8 cellular contexts compared by ENCODE assay signal in the genomic region with DNA sequence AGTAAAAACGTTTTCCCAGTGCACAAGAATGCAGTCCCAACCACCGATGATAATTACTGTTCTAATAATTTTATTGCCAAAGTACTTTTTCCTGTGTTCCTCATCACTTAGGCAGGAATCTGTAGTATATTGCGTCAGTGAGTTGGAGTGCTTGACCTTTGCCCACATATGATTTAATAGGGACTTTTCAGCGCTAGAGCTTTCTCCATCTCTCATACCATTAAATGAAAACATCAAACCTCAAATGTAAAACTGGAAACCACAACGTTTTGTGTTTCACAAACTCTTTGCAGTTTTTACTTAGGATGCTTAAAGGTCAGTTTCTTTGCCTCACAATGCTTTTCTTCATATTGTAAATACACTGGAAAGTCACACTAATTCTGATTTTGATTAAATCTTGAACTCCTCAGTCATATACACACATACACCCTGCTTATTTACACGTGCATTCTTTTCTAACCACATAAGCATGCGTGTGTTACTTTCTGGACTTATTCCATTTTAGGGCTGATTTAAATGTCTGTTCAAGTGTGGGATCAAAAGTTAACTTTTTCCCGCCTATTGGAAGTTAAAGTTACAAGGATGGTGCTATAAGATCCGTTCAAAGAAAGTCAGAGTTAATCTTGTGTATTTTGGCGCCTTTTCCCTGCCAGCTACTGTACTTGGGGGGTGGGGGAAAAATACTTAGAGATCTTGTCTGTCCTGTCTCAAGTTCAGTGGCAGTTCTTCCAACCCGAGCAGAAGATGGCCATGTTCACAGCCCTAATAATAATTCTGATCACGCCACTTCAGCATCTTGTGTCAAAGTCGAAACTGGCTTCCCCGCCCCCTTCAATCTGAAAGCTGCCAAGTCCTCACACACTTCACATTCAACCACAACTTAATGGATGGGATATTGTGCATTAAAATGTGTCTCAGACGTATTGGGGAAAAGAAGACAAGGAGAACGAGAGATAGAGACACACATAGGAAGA. TPM values are rescaled to one million over a fixed set of nuclear protein-coding genes. Genes with fewer than 3 reads are reported as not detected.
DNase-seq lines count a peak whose midpoint lies in the region; ATAC-seq and TF ChIP-seq lines count a peak whose summit lies in the region.

No MANE protein-coding gene starts in this region.

- no peaks in the 10 kb centered on the region for H3K36me3 ChIP-seq in PC-3 (ENCODE audit: low read depth, low read length)
- H3K36me3 ChIP-seq in endodermal cell (ENCODE audit: control insufficient read depth, insufficient read depth, low read length) = no peaks in the 10 kb centered on the region

- BruUV-seq in PC-3 (replicated peaks; lab: Mats Ljungman, UMichigan) = no TSS peak

- H3K9me3 ChIP-seq in PC-3 (ENCODE audit: low read length) (no peaks in the 10 kb centered on the region), endodermal cell (ENCODE audit: control insufficient read depth, low read length) (no peaks in the 10 kb centered on the region)

- POLR2A ChIA-PET in PC-3 (lab: Charles Lee; ENCODE audit: unreplicated experiment) = interaction anchor here (0.5 kb wide), 1 partner anchor 208 kb away, joined by 3 read pairs; no protein-coding TSS in a partner anchor

- H4K20me1 ChIP-seq in PC-3 (ENCODE audit: low read length) = no peaks in the 10 kb centered on the region

- CTCF ChIA-PET in activated naive CD4-positive, alpha-beta T cell treated with anti-CD3 and anti-CD28 coated beads, Interleukin-2, amount 10 ng/mL, durations not matched to agents 7 days and 5 days (lab: Charles Lee) = no interaction called here
- CTCF ChIA-PET in PC-3 (lab: Charles Lee) = no interaction called here

- H3K27ac Mint-ChIP-seq in activated naive CD4-positive, alpha-beta T cell treated with anti-CD3 and anti-CD28 coated beads, Interleukin-2, amount 10 ng/mL, durations not matched to agents 7 days and 5 days = peak overlapping the region; percentile 12
- H3K27ac Mint-ChIP-seq in endodermal cell = no peak overlapping the region
- H3K27ac Mint-ChIP-seq in natural killer cell = peak overlapping the region in 1 of 2 donors; percentile 29

- 34 to 49% methylated on average over 9 to 16 of the region's 16 CpGs for WGBS in endodermal cell (ENCODE audit: insufficient coverage in 1 of 2, insufficient read length in 1 of 2), 2 experiments

- no peak overlapping the region for H2AFZ ChIP-seq in PC-3 (ENCODE audit: low read length)

- H3K27ac ChIP-seq in PC-3 (ENCODE audit: low read length) = peak overlapping the region; percentile 84
- peak overlapping the region; percentile 37 for H3K27ac ChIP-seq in endodermal cell (ENCODE audit: low read depth, low read length)

- H3K4me3 Mint-ChIP-seq in activated naive CD4-positive, alpha-beta T cell treated with anti-CD3 and anti-CD28 coated beads, Interleukin-2, amount 10 ng/mL, durations not matched to agents 7 days and 5 days = peak overlapping the region; percentile 14
- H3K4me3 Mint-ChIP-seq in endodermal cell (peak overlapping the region; percentile 70), natural killer cell (peak overlapping the region; percentile 88)

- H3K36me3 Mint-ChIP-seq in activated naive CD4-positive, alpha-beta T cell treated with anti-CD3 and anti-CD28 coated beads, Interleukin-2, amount 10 ng/mL, durations not matched to agents 7 days and 5 days = peaks cover 2% of the 10 kb centered on the region
- no peaks in the 10 kb centered on the region for H3K36me3 Mint-ChIP-seq in endodermal cell (ENCODE audit: low read depth)
- no peaks in the 10 kb centered on the region for H3K36me3 Mint-ChIP-seq in natural killer cell

- H3K4me3 ChIP-seq in PC-3 (ENCODE audit: low read length) = peak overlapping the region; percentile 86
- peak overlapping the region; percentile 85 for H3K4me3 ChIP-seq in endodermal cell (ENCODE audit: low read length)

- H3K9me3 Mint-ChIP-seq in activated naive CD4-positive, alpha-beta T cell treated with anti-CD3 and anti-CD28 coated beads, Interleukin-2, amount 10 ng/mL, durations not matched to agents 7 days and 5 days = no peaks in the 10 kb centered on the region
- H3K9me3 Mint-ChIP-seq in endodermal cell (no peaks in the 10 kb centered on the region), natural killer cell (peaks cover 3 to 6% of the 10 kb centered on the region in 2 donors)

- ATAC-seq in PC-3 (peak; percentile 3; the same call in 1 of the 2 replicates), natural killer cell (no peak), esophagus mucosa (no peak)

- H3K9ac ChIP-seq in PC-3 (ENCODE audit: low read length) (peak overlapping the region; percentile 97), endodermal cell (ENCODE audit: extremely low read depth, low read length, poor library complexity, severe bottlenecking) (no peak overlapping the region)

- TF ChIP-seq CTCF in PC-3 (conservative IDR thresholded peaks at IDR 0.05; ENCODE audit: low read depth, low read length) = no peak
- TF ChIP-seq CTCF in endodermal cell (conservative IDR thresholded peaks at IDR 0.05) = no peak
- TF ChIP-seq CTCF in natural killer cell (IDR thresholded peaks at IDR 0.05) = no peak

- peaks cover 56% of the 10 kb centered on the region for H3K4me1 ChIP-seq in PC-3 (ENCODE audit: insufficient read depth, low read length)
- peaks cover 3% of the 10 kb centered on the region for H3K4me1 ChIP-seq in endodermal cell (ENCODE audit: control insufficient read depth, insufficient read depth, low read length)

- H3K27me3 Mint-ChIP-seq in activated naive CD4-positive, alpha-beta T cell treated with anti-CD3 and anti-CD28 coated beads, Interleukin-2, amount 10 ng/mL, durations not matched to agents 7 days and 5 days = peaks cover 62% of the 10 kb centered on the region
- H3K27me3 Mint-ChIP-seq in endodermal cell (ENCODE audit: insufficient read depth) (peaks cover 86% of the 10 kb centered on the region), natural killer cell (ENCODE audit: low read depth in 2 of 2) (peaks cover 26 to 40% of the 10 kb centered on the region in 2 donors)

- H3K27me3 ChIP-seq in PC-3 (ENCODE audit: low read length) = no peaks in the 10 kb centered on the region
- H3K27me3 ChIP-seq in endodermal cell (ENCODE audit: control insufficient read depth, insufficient read depth, low read length, poor library complexity, severe bottlenecking) = peaks cover 76% of the 10 kb centered on the region

- intact Hi-C loops in PC-3 (cut with micrococcal nuclease) = loop anchor here (5.0 to 10.0 kb wide), 3 partner anchors 97 to 966 kb away; no protein-coding TSS in a partner anchor
- intact Hi-C loops in natural killer cell (cut with micrococcal nuclease) = no loop called here

- peaks cover 21% of the 10 kb centered on the region for H3K4me1 Mint-ChIP-seq in activated naive CD4-positive, alpha-beta T cell treated with anti-CD3 and anti-CD28 coated beads, Interleukin-2, amount 10 ng/mL, durations not matched to agents 7 days and 5 days
- H3K4me1 Mint-ChIP-seq in endodermal cell = peaks cover 33% of the 10 kb centered on the region
- peaks cover 22 to 28% of the 10 kb centered on the region in 2 donors for H3K4me1 Mint-ChIP-seq in natural killer cell

- H3K4me2 ChIP-seq in PC-3 (ENCODE audit: low read length) = peak overlapping the region; percentile 98

- DNase-seq in activated naive CD4-positive, alpha-beta T cell treated with anti-CD3 and anti-CD28 coated beads, Interleukin-2, amount 10 ng/mL, durations not matched to agents 7 days and 5 days = no peak
- DNase-seq in activated naive CD4-positive, alpha-beta T cell treated with anti-CD3 and anti-CD28 coated beads, Interleukin-2, amount 50 U/mL, for 16 hours = no peak
- DNase-seq in PC-3 (peak; percentile 83), endodermal cell (no peak), natural killer cell (no peak), NOMO-1 (lab: John Stamatoyannopoulos, UW; ENCODE audit: unreplicated experiment in 2 of 2) (no peak), NCI-H526 (lab: John Stamatoyannopoulos, UW) (no peak)

- H3F3A ChIP-seq in PC-3 (ENCODE audit: low read length, unreplicated experiment) = peaks cover 6% of the 10 kb centered on the region

- no peaks in the 10 kb centered on the region for H3K9me2 ChIP-seq in PC-3 (replicated peaks; ENCODE audit: low read length)

- peaks cover 38% of the 10 kb centered on the region for H3K79me2 ChIP-seq in PC-3 (ENCODE audit: low read length)

RNA-seq across cellular contexts. Expression of gene NFIB, which starts 6.6 kb away (rescaled TPM):
- total RNA-seq in PC-3 (2014; rRNA removed) (18.6 and 25.3 TPM in 2 replicates), endodermal cell (10 to 100 TPM in 1 of 2 donors, 1 to 10 TPM in 1; 5.3 to 14.1 TPM), natural killer cell (under 1 TPM in 2 of 3 donors, not detected in 1; 0.20 to 0.21 TPM), esophagus mucosa (37.2 TPM)
- polyA plus RNA-seq in endodermal cell (2013, experiment 1 of 2) = 5.5 TPM
- 6.1 TPM for polyA plus RNA-seq in endodermal cell (2013, experiment 2 of 2)

Comparison
In these comparisons a context has a peak if more than half of its experiments do, and no peak if none do; other contexts are left out.
1. H3K4me3 Mint-ChIP-seq: peak in every context shown above with its lines; median percentile 88 in natural killer cell; 70 in endodermal cell; 14 in activated naive CD4-positive, alpha-beta T cell treated with anti-CD3 and anti-CD28 coated beads, Interleukin-2, amount 10 ng/mL, durations not matched to agents 7 days and 5 days.
2. RNA of gene NFIB, which starts 6.6 kb away (total RNA-seq): 37.2 TPM in esophagus mucosa (single experiment), 18.6 to 25.3 TPM in PC-3 and 5.3 to 14.1 TPM in endodermal cell; 0.20 to 0.21 TPM in natural killer cell; every median in the first group is over 4 times any median in the second.